Comparison of ENCODE assay signal across 18 cellular contexts in the genomic region with DNA sequence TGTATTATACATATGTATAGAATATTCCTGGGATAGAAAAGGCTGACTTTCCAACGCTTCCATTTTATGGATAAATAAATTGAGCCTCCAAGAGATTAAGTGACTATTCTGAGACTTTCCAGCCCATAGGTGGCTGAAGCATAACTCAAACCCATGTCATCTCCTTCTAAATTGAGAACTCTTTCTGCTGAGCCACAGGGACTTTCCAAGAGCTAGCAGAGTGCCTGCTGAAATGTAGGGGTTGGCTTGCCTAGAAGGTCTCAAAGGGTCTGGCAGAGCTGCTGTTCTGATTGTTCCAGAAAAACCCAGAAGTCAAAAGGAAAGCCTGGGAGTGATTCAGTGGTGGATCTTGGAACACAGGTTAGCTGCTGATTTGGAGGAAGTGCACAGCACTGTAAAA.
"Had no signal": no experiment of that assay in that cellular context is flagged by ENCODE, and none has a peak within 500 bp of the region (broad histone marks: within the 10 kb centered on the region; RNA-seq: fewer than 3 reads in every experiment).

No MANE protein-coding gene starts in this region.

- H3K27me3 ChIP-seq: SJSA1 had no signal

- H3K9me3 ChIP-seq: SJSA1 had no signal

- H3K27ac ChIP-seq: SJSA1, SK-N-MC had no signal

- H3K4me1 ChIP-seq: SJSA1 had no signal

- H3K36me3 ChIP-seq: SJSA1 had no signal

- DNase-seq: KBM-7, NCI-H1092, NCI-H1105 treated with DMSO at 0.1 percent for 48 hours, NCI-H1417 treated with DMSO at 0.1 percent for 48 hours, NCI-H146, NCI-H1694 treated with DMSO at 0.1 percent for 48 hours, NCI-H1930, NCI-H2081, NCI-H2107, NCI-H2227 treated with DMSO at 0.1 percent for 48 hours, NCI-H524, NCI-H69, NCI-H774, Right ventricle myocardium superior, RPMI8226, SIG-M5 had no signal

- H3K4me3 ChIP-seq: SJSA1, SK-N-MC had no signal
